22 cellular contexts compared by ENCODE assay signal in the genomic region with DNA sequence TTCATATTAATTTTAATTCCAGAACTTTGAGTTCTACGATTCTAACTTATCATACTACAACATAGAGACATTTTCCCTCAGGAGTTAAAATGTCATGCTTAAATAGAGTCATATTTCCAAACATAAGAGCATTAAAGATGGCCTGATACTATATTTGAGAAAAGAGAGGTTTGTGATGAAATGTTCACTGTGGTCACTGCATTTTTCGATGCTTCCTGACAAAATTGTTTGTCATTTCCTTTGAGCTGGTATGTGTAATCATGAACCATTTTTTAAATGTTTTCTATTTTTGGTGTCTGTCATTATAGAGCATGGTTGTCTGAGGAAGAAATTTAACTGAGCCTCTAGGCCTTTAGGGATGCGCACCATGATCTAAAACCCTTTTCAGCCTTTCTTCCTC.
DNase-seq lines count a peak whose midpoint lies in the region; ATAC-seq and TF ChIP-seq lines count a peak whose summit lies in the region.
"Had no signal": no experiment of that assay in that cellular context is flagged by ENCODE, and none has a peak within 500 bp of the region (broad histone marks: within the 10 kb centered on the region; RNA-seq: fewer than 3 reads in every experiment).

No MANE protein-coding gene starts in this region.

- no peak overlapping the region for H3K4me2 ChIP-seq in PC-3 (ENCODE audit: low read length)
- H3K4me2 ChIP-seq: A549, hepatocyte had no signal

- H3K36me3 Mint-ChIP-seq in natural killer cell treated with Interleukin-12 subunit alpha and Interleukin-12 subunit beta and Interleukin-15 and Interleukin-18, amount 100 ng/mL, for 72 hours: no peaks in the 10 kb centered on the region
- H3K36me3 Mint-ChIP-seq in natural killer cell: no peaks in the 10 kb centered on the region
- H3K36me3 Mint-ChIP-seq: activated CD4-positive, alpha-beta memory T cell treated with anti-CD3 and anti-CD28 coated beads for 36 hours; activated naive CD8-positive, alpha-beta T cell treated with anti-CD3 and anti-CD28 coated beads for 36 hours had no signal

- H3K4me1 ChIP-seq in PC-3 (ENCODE audit: insufficient read depth, low read length) (peaks cover 16% of the 10 kb centered on the region), tibial artery (peaks cover 0 to 60% (median 8%) of the 10 kb centered on the region in 4 donors)
- H3K4me1 ChIP-seq: A549, prostate gland had no signal

- POLR2A ChIA-PET in PC-3 (lab: Charles Lee; ENCODE audit: unreplicated experiment): no interaction called here

- H3K9me3 ChIP-seq in PC-3 (ENCODE audit: low read length): no peaks in the 10 kb centered on the region
- H3K9me3 ChIP-seq in tibial artery: no peaks in the 10 kb centered on the region
- H3K9me3 ChIP-seq: A549, left ventricle myocardium inferior, prostate gland had no signal

- no peak overlapping the region for H3K9ac ChIP-seq in PC-3 (ENCODE audit: low read length)

- no TSS peak for BruUV-seq in PC-3 (replicated peaks; lab: Mats Ljungman, UMichigan)

- no peaks in the 10 kb centered on the region for H4K20me1 ChIP-seq in PC-3 (ENCODE audit: low read length)

- intact Hi-C loops in natural killer cell (cut with micrococcal nuclease): no loop called here
- intact Hi-C loops in PC-3 (cut with micrococcal nuclease): loop anchor here (5.0 kb wide), 1 partner anchor 418 kb away; no protein-coding TSS in a partner anchor
- intact Hi-C loops in tibial artery (cut with DNase I; ENCODE audit: low total_unique reads): no loop called here

- H3K9me2 ChIP-seq in PC-3 (replicated peaks; ENCODE audit: low read length): no peaks in the 10 kb centered on the region

- CTCF ChIA-PET in PC-3 (lab: Charles Lee): no interaction called here

- no peak overlapping the region for H2AFZ ChIP-seq in PC-3 (ENCODE audit: low read length)
- H2AFZ ChIP-seq: hepatocyte had no signal

- H3K4me1 Mint-ChIP-seq in natural killer cell treated with Interleukin-12 subunit alpha and Interleukin-12 subunit beta and Interleukin-15 and Interleukin-18, amount 100 ng/mL, for 72 hours (ENCODE audit: low read depth in 2 of 2): peaks cover 0 to 4% of the 10 kb centered on the region in 2 donors
- peaks cover 0 to 9% of the 10 kb centered on the region in 2 donors for H3K4me1 Mint-ChIP-seq in natural killer cell
- H3K4me1 Mint-ChIP-seq: activated naive CD8-positive, alpha-beta T cell treated with anti-CD3 and anti-CD28 coated beads for 36 hours; immature natural killer cell had no signal

- H3K79me2 ChIP-seq in PC-3 (ENCODE audit: low read length): no peaks in the 10 kb centered on the region
- H3K79me2 ChIP-seq: hepatocyte had no signal

- H3K27me3 ChIP-seq in PC-3 (ENCODE audit: low read length) (no peaks in the 10 kb centered on the region), tibial artery (no peaks in the 10 kb centered on the region)
- H3K27me3 ChIP-seq: hepatocyte had no signal

- H3K27ac ChIP-seq in PC-3 (ENCODE audit: low read length): peak overlapping the region; percentile 15; the same call in 1 of the 2 replicates
- peak overlapping the region; percentile 42 to 48 for H3K27ac ChIP-seq in tibial artery
- H3K27ac ChIP-seq: A549, C4-2B, hepatocyte, left ventricle myocardium inferior, prostate gland had no signal

- peak overlapping the region; percentile 23 to 33 for H3K27ac Mint-ChIP-seq in natural killer cell treated with Interleukin-12 subunit alpha and Interleukin-12 subunit beta and Interleukin-15 and Interleukin-18, amount 100 ng/mL, for 72 hours
- no peak overlapping the region for H3K27ac Mint-ChIP-seq in natural killer cell
- H3K27ac Mint-ChIP-seq: activated CD4-positive, alpha-beta memory T cell treated with anti-CD3 and anti-CD28 coated beads for 36 hours; activated naive CD8-positive, alpha-beta T cell treated with anti-CD3 and anti-CD28 coated beads for 36 hours; endodermal cell; immature natural killer cell had no signal

- no peaks in the 10 kb centered on the region for H3F3A ChIP-seq in PC-3 (ENCODE audit: low read length, unreplicated experiment)

- no peak for DNase-seq in natural killer cell treated with Interleukin-12 subunit alpha and Interleukin-12 subunit beta and Interleukin-15 and Interleukin-18, amount 100 ng/mL, for 72 hours (ENCODE audit: low spot score)
- no peak for DNase-seq in natural killer cell
- peak; percentile 31 for DNase-seq in PC-3
- DNase-seq in fibroblast of mammary gland (ENCODE audit: low read depth): peak; percentile 45
- no peak for DNase-seq in tibial artery
- no peak for DNase-seq in DMS153 treated with DMSO at 0.1 percent for 48 hours (lab: John Stamatoyannopoulos, UW; ENCODE audit: unreplicated experiment)
- no peak for DNase-seq in C1 segment of cervical spinal cord (lab: John Stamatoyannopoulos, UW)
- DNase-seq: activated CD4-positive, alpha-beta memory T cell treated with anti-CD3 and anti-CD28 coated beads for 36 hours; activated CD4-positive, CD25-positive, alpha-beta regulatory T cell; activated naive CD8-positive, alpha-beta T cell treated with anti-CD3 and anti-CD28 coated beads for 36 hours; endodermal cell; immature natural killer cell; left ventricle myocardium inferior; NCI-H187 treated with DMSO at 0.1 percent for 48 hours; NCI-H226; substantia nigra had no signal

- TF ChIP-seq CTCF in natural killer cell (IDR thresholded peaks at IDR 0.05): no peak
- no peak for TF ChIP-seq CTCF in PC-3 (conservative IDR thresholded peaks at IDR 0.05; ENCODE audit: low read depth, low read length)
- no peak for TF ChIP-seq CTCF in fibroblast of mammary gland (conservative IDR thresholded peaks at IDR 0.05; ENCODE audit: control insufficient read depth, insufficient read depth, low read depth, low read length)
- TF ChIP-seq CTCF in tibial artery (IDR thresholded peaks at IDR 0.05): no peak

- H3K4me3 ChIP-seq in PC-3 (ENCODE audit: low read length): no peak overlapping the region
- no peak overlapping the region for H3K4me3 ChIP-seq in fibroblast of mammary gland (ENCODE audit: control insufficient read depth, low read depth, low read length)
- H3K4me3 ChIP-seq in tibial artery: no peak overlapping the region
- H3K4me3 ChIP-seq: A549, hepatocyte, left ventricle myocardium inferior, prostate gland had no signal

- no peak overlapping the region for H3K4me3 Mint-ChIP-seq in natural killer cell treated with Interleukin-12 subunit alpha and Interleukin-12 subunit beta and Interleukin-15 and Interleukin-18, amount 100 ng/mL, for 72 hours
- H3K4me3 Mint-ChIP-seq in natural killer cell: no peak overlapping the region
- H3K4me3 Mint-ChIP-seq: activated CD4-positive, alpha-beta memory T cell treated with anti-CD3 and anti-CD28 coated beads for 36 hours; activated naive CD8-positive, alpha-beta T cell treated with anti-CD3 and anti-CD28 coated beads for 36 hours; endodermal cell; immature natural killer cell had no signal

- ATAC-seq in natural killer cell treated with Interleukin-12 subunit alpha and Interleukin-12 subunit beta and Interleukin-15 and Interleukin-18, amount 100 ng/mL, for 72 hours: no peak
- ATAC-seq in natural killer cell: no peak
- no peak for ATAC-seq in PC-3
- no peak for ATAC-seq in HG03571 (IDR thresholded peaks at IDR 0.05; ENCODE audit: unreplicated experiment)
- ATAC-seq: A549, Panc1 had no signal

- H3K9me3 Mint-ChIP-seq in natural killer cell treated with Interleukin-12 subunit alpha and Interleukin-12 subunit beta and Interleukin-15 and Interleukin-18, amount 100 ng/mL, for 72 hours: no peaks in the 10 kb centered on the region
- no peaks in the 10 kb centered on the region for H3K9me3 Mint-ChIP-seq in natural killer cell
- H3K9me3 Mint-ChIP-seq: activated CD4-positive, alpha-beta memory T cell treated with anti-CD3 and anti-CD28 coated beads for 36 hours; activated naive CD8-positive, alpha-beta T cell treated with anti-CD3 and anti-CD28 coated beads for 36 hours; endodermal cell; immature natural killer cell had no signal

- H3K27me3 Mint-ChIP-seq in natural killer cell treated with Interleukin-12 subunit alpha and Interleukin-12 subunit beta and Interleukin-15 and Interleukin-18, amount 100 ng/mL, for 72 hours: peaks cover 0 to 5% of the 10 kb centered on the region in 2 donors
- peaks cover 4 to 22% of the 10 kb centered on the region in 2 donors for H3K27me3 Mint-ChIP-seq in natural killer cell (ENCODE audit: low read depth in 2 of 2)
- H3K27me3 Mint-ChIP-seq: activated CD4-positive, alpha-beta memory T cell treated with anti-CD3 and anti-CD28 coated beads for 36 hours had no signal

- H3K36me3 ChIP-seq in PC-3 (ENCODE audit: low read depth, low read length) (no peaks in the 10 kb centered on the region), tibial artery (no peaks in the 10 kb centered on the region)
- H3K36me3 ChIP-seq: left ventricle myocardium inferior, prostate gland had no signal

Comparison
In these comparisons a context has a peak if more than half of its experiments do, and no peak if none do; other contexts are left out.
1. H3K27ac Mint-ChIP-seq: peak in natural killer cell treated with Interleukin-12 subunit alpha and Interleukin-12 subunit beta and Interleukin-15 and Interleukin-18, amount 100 ng/mL, for 72 hours (2 of 2); none in natural killer cell (0 of 2).
2. DNase-seq: peak in PC-3 (single experiment) and fibroblast of mammary gland (single experiment); none in natural killer cell treated with Interleukin-12 subunit alpha and Interleukin-12 subunit beta and Interleukin-15 and Interleukin-18, amount 100 ng/mL, for 72 hours (single experiment), natural killer cell (single experiment), tibial artery (0 of 2), DMS153 treated with DMSO at 0.1 percent for 48 hours (single experiment) and C1 segment of cervical spinal cord (0 of 14).